ENCODE assay signal across 8 cellular contexts in genomic region chr13:74136089-74136658, GRCh38. TPM values are rescaled to one million over a fixed set of nuclear protein-coding genes. Genes with fewer than 3 reads are reported as not detected.
DNase-seq lines count a peak whose midpoint lies in the region; ATAC-seq and TF ChIP-seq lines count a peak whose summit lies in the region.

No MANE protein-coding gene starts in this region.

- peak overlapping the region; percentile 95 for H3K4me3 ChIP-seq in left ventricle myocardium inferior

- H3K4me3 Mint-ChIP-seq in activated naive CD8-positive, alpha-beta T cell treated with anti-CD3 and anti-CD28 coated beads for 36 hours: no peak overlapping the region
- H3K4me3 Mint-ChIP-seq in Calu3 (ENCODE audit: low read depth, unreplicated experiment): no peak overlapping the region

- ATAC-seq in GM18519 (IDR thresholded peaks at IDR 0.05; ENCODE audit: low FRiP score, unreplicated experiment) (no peak), GM18502 (IDR thresholded peaks at IDR 0.05; ENCODE audit: poor library complexity, unreplicated experiment) (no peak)

- H3K27ac Mint-ChIP-seq in activated naive CD8-positive, alpha-beta T cell treated with anti-CD3 and anti-CD28 coated beads for 36 hours: no peak overlapping the region
- H3K27ac Mint-ChIP-seq in Calu3 (ENCODE audit: unreplicated experiment): no peak overlapping the region

- in situ Hi-C loops in GM13977 (cut with MboI; ENCODE audit: low pct_unique_long_range_greater_than_20kb, low sequenced_read_pairs, unreplicated experiment): no loop called here

- intact Hi-C loops in left ventricle myocardium inferior (cut with micrococcal nuclease) (no loop called here), Calu3 (cut with micrococcal nuclease; ENCODE audit: unreplicated experiment) (loop anchor here (10.0 kb wide), 2 partner anchors 101 to 301 kb away; no protein-coding TSS in a partner anchor)

- no peaks in the 10 kb centered on the region for H3K9me3 ChIP-seq in left ventricle myocardium inferior (replicated peaks)

- CTCF ChIA-PET in Calu3 (lab: Charles Lee): interaction anchor here (1.8 kb wide), 1 partner anchor 151 kb away, joined by 4 read pairs; no protein-coding TSS in a partner anchor

- DNase-seq in GM13977 (ENCODE audit: low spot score) (peak; percentile 18), NCI-H69 (lab: John Stamatoyannopoulos, UW) (peak; percentile 72), left ventricle myocardium inferior (peak; percentile 31), renal cortical epithelial cell (ENCODE audit: low read depth) (peak; percentile 26), Calu3 (no peak)
- DNase-seq in activated naive CD8-positive, alpha-beta T cell treated with anti-CD3 and anti-CD28 coated beads for 36 hours: peak; percentile 36

- H3K27me3 Mint-ChIP-seq in activated naive CD8-positive, alpha-beta T cell treated with anti-CD3 and anti-CD28 coated beads for 36 hours: no peaks in the 10 kb centered on the region
- H3K27me3 Mint-ChIP-seq in Calu3 (ENCODE audit: unreplicated experiment): no peaks in the 10 kb centered on the region

- peaks cover 43% of the 10 kb centered on the region for H3K4me1 ChIP-seq in left ventricle myocardium inferior

- no TSS peak for BruUV-seq in Calu3 (replicated peaks; lab: Mats Ljungman, UMichigan)

- peaks cover 2% of the 10 kb centered on the region for H3K36me3 Mint-ChIP-seq in activated naive CD8-positive, alpha-beta T cell treated with anti-CD3 and anti-CD28 coated beads for 36 hours
- H3K36me3 Mint-ChIP-seq in Calu3 (ENCODE audit: insufficient read depth, unreplicated experiment): peaks cover 7% of the 10 kb centered on the region

- peak overlapping the region; percentile 99 for H3K27ac ChIP-seq in left ventricle myocardium inferior (replicated peaks)

- no peaks in the 10 kb centered on the region for H3K27me3 ChIP-seq in left ventricle myocardium inferior (ENCODE audit: low read depth)

- H3K9me3 Mint-ChIP-seq in activated naive CD8-positive, alpha-beta T cell treated with anti-CD3 and anti-CD28 coated beads for 36 hours: no peaks in the 10 kb centered on the region
- no peaks in the 10 kb centered on the region for H3K9me3 Mint-ChIP-seq in Calu3 (ENCODE audit: low read depth, unreplicated experiment)

- no peaks in the 10 kb centered on the region for H3K36me3 ChIP-seq in left ventricle myocardium inferior

- TF ChIP-seq CTCF in GM13977 (IDR thresholded peaks at IDR 0.05; ENCODE audit: extremely low read depth, insufficient read depth, missing control alignments) (no peak), left ventricle myocardium inferior (IDR thresholded peaks at IDR 0.05; ENCODE audit: borderline replicate concordance) (no peak), Calu3 (IDR thresholded peaks at IDR 0.05; ENCODE audit: unreplicated experiment) (no peak)

- H3K4me1 Mint-ChIP-seq in activated naive CD8-positive, alpha-beta T cell treated with anti-CD3 and anti-CD28 coated beads for 36 hours: peaks cover 10% of the 10 kb centered on the region
- no peaks in the 10 kb centered on the region for H3K4me1 Mint-ChIP-seq in Calu3 (ENCODE audit: low read depth, unreplicated experiment)

RNA-seq across cellular contexts. Expression of gene KLF12, which starts 2.0 kb away (rescaled TPM):
- total RNA-seq in activated naive CD8-positive, alpha-beta T cell treated with anti-CD3 and anti-CD28 coated beads for 36 hours: 10 to 100 TPM; 13.5 to 16.7 TPM
- 18.2 TPM for total RNA-seq in left ventricle myocardium inferior
- total RNA-seq in renal cortical epithelial cell: 8.2 and 14.0 TPM in 2 replicates
- total RNA-seq in Calu3 (2022): 3.0 and 3.9 TPM in 2 replicates
